Comparison of ENCODE assay signal across 1 cellular context in the genomic region with DNA sequence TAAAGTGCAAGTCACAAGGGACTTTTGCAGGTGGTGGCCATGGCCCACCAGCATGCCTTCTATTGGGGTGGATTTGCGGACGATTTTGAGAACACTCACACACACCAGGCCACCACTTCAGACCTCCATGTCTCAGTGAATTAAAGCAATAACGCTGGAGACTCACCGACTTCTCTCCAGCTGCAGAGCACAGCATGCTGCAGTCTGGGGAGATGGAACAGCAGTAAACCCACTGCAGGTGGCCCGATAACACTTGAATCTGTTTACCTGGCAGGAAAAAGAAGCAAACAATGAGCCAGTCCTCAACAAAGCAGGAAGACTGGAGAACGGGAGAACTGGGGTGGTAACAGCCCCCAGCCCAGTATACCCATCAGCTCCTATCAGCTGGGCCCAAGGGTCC.
TF ChIP-seq lines count a peak whose summit lies in the region.

No MANE protein-coding gene starts in this region.

TF ChIP-seq in IMR-90, 13 proteins besides CTCF, POLR2A, EP300 and RAD21:
- TF ChIP-seq RFX5 (IDR thresholded peaks at IDR 0.05; ENCODE audit: low read depth, low read length) (no peak), CEBPB (IDR thresholded peaks at IDR 0.05; ENCODE audit: low read depth, low read length) (no peak), RCOR1 (IDR thresholded peaks at IDR 0.05; ENCODE audit: insufficient replicate concordance, low read length) (no peak), BHLHE40 (IDR thresholded peaks at IDR 0.05; ENCODE audit: low read depth, low read length) (no peak), MXI1 (IDR thresholded peaks at IDR 0.05; ENCODE audit: borderline replicate concordance, low read depth, low read length) (no peak), NFE2L2 (IDR thresholded peaks at IDR 0.05; ENCODE audit: low read depth, low read length) (no peak), CHD1 (IDR thresholded peaks at IDR 0.05; ENCODE audit: low read depth, low read length) (no peak), MAZ (IDR thresholded peaks at IDR 0.05; ENCODE audit: borderline replicate concordance, low read depth, low read length) (no peak), MAFK (IDR thresholded peaks at IDR 0.05; ENCODE audit: low read depth, low read length) (no peak), SMC3 (IDR thresholded peaks at IDR 0.05; ENCODE audit: low read depth, low read length) (no peak), FOS (IDR thresholded peaks at IDR 0.05; ENCODE audit: low read depth, low read length) (no peak)
- TF ChIP-seq, protein P1, sequence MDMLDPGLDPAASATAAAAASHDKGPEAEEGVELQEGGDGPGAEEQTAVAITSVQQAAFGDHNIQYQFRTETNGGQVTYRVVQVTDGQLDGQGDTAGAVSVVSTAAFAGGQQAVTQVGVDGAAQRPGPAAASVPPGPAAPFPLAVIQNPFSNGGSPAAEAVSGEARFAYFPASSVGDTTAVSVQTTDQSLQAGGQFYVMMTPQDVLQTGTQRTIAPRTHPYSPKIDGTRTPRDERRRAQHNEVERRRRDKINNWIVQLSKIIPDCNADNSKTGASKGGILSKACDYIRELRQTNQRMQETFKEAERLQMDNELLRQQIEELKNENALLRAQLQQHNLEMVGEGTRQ (IDR thresholded peaks at IDR 0.05; ENCODE audit: low read depth, low read length) = no peak
- TF ChIP-seq, protein P2, sequence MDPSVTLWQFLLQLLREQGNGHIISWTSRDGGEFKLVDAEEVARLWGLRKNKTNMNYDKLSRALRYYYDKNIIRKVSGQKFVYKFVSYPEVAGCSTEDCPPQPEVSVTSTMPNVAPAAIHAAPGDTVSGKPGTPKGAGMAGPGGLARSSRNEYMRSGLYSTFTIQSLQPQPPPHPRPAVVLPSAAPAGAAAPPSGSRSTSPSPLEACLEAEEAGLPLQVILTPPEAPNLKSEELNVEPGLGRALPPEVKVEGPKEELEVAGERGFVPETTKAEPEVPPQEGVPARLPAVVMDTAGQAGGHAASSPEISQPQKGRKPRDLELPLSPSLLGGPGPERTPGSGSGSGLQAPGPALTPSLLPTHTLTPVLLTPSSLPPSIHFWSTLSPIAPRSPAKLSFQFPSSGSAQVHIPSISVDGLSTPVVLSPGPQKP (IDR thresholded peaks at IDR 0.05; ENCODE audit: borderline replicate concordance, low read depth, low read length) = no peak
